Comparison of ENCODE assay signal across 26 cellular contexts in genomic region chrX:20028588-20028987, GRCh38. TPM values are rescaled to one million over a fixed set of nuclear protein-coding genes. Genes with fewer than 3 reads are reported as not detected.
DNase-seq lines count a peak whose midpoint lies in the region; ATAC-seq and TF ChIP-seq lines count a peak whose summit lies in the region.
"Had no signal": no experiment of that assay in that cellular context is flagged by ENCODE, and none has a peak within 500 bp of the region (broad histone marks: within the 10 kb centered on the region; RNA-seq: fewer than 3 reads in every experiment).

No MANE protein-coding gene starts in this region.

- no peak overlapping the region for H3K27ac Mint-ChIP-seq in activated naive CD8-positive, alpha-beta T cell treated with anti-CD3 and anti-CD28 coated beads, Interleukin-2, amount 10 ng/mL, durations not matched to agents 7 days and 5 days
- H3K27ac Mint-ChIP-seq in activated naive CD8-positive, alpha-beta T cell treated with anti-CD3 and anti-CD28 coated beads for 36 hours: no peak overlapping the region
- no peak overlapping the region for H3K27ac Mint-ChIP-seq in activated naive CD4-positive, alpha-beta T cell treated with anti-CD3 and anti-CD28 coated beads for 36 hours
- H3K27ac Mint-ChIP-seq: CD4-positive, alpha-beta T cell had no signal

- H3K4me2 ChIP-seq in hepatocyte: no peak overlapping the region
- H3K4me2 ChIP-seq: BLaER1 had no signal

- no peak for DNase-seq in activated naive CD8-positive, alpha-beta T cell treated with anti-CD3 and anti-CD28 coated beads, Interleukin-2, amount 10 ng/mL, durations not matched to agents 7 days and 5 days
- DNase-seq in activated naive CD8-positive, alpha-beta T cell treated with anti-CD3 and anti-CD28 coated beads for 36 hours: no peak
- DNase-seq in hepatocyte (ENCODE audit: low spot score) (peak; percentile 12), AG08395 (ENCODE audit: low spot score) (no peak), Right ventricle myocardium inferior (ENCODE audit: missing footprints) (no peak)
- DNase-seq in activated naive CD4-positive, alpha-beta T cell treated with anti-CD3 and anti-CD28 coated beads for 36 hours: no peak
- DNase-seq: 8988T; CD4-positive, alpha-beta T cell; COR-L47; EL; GDM1; MG63; NCI-H1105 treated with DMSO at 0.1 percent for 48 hours; NCI-H146; NCI-H1930; NCI-H2107; NCI-H524 treated with DMSO at 0.1 percent for 48 hours; NCI-H774; PC-3; SJCRH30 had no signal

- no peak for TF ChIP-seq CTCF in hepatocyte (IDR thresholded peaks at IDR 0.05; ENCODE audit: poor library complexity)

- peak overlapping the region; percentile 35 for H3K27ac ChIP-seq in KOPT-K1 (ENCODE audit: low read depth, low read length, poor library complexity, severe bottlenecking)
- H3K27ac ChIP-seq in hepatocyte: peak overlapping the region; percentile 34
- H3K27ac ChIP-seq: BLaER1, HL-60, SJCRH30 had no signal

- no peaks in the 10 kb centered on the region for H3K36me3 ChIP-seq in KOPT-K1 (ENCODE audit: insufficient read depth, low read length)
- H3K36me3 ChIP-seq in hepatocyte (replicated peaks; ENCODE audit: insufficient read depth, low read depth): no peaks in the 10 kb centered on the region
- H3K36me3 ChIP-seq: BLaER1, MG63, SJCRH30 had no signal

- POLR2A ChIA-PET in activated naive CD8-positive, alpha-beta T cell treated with anti-CD3 and anti-CD28 coated beads, Interleukin-2, amount 10 ng/mL, durations not matched to agents 7 days and 5 days (lab: Charles Lee): no interaction called here

- H3K36me3 Mint-ChIP-seq in activated naive CD8-positive, alpha-beta T cell treated with anti-CD3 and anti-CD28 coated beads, Interleukin-2, amount 10 ng/mL, durations not matched to agents 7 days and 5 days: no peaks in the 10 kb centered on the region
- H3K36me3 Mint-ChIP-seq in activated naive CD8-positive, alpha-beta T cell treated with anti-CD3 and anti-CD28 coated beads for 36 hours: no peaks in the 10 kb centered on the region
- H3K36me3 Mint-ChIP-seq in activated naive CD4-positive, alpha-beta T cell treated with anti-CD3 and anti-CD28 coated beads for 36 hours (ENCODE audit: low read depth): no peaks in the 10 kb centered on the region

- no peaks in the 10 kb centered on the region for H3K27me3 ChIP-seq in hepatocyte
- H3K27me3 ChIP-seq: BLaER1, MG63, SJCRH30 had no signal

- CTCF ChIA-PET in activated naive CD4-positive, alpha-beta T cell treated with anti-CD3 and anti-CD28 coated beads for 36 hours (lab: Charles Lee): no interaction called here

- ATAC-seq in activated naive CD8-positive, alpha-beta T cell treated with anti-CD3 and anti-CD28 coated beads, Interleukin-2, amount 10 ng/mL, durations not matched to agents 7 days and 5 days (ENCODE audit: low read depth): peak; percentile 14
- ATAC-seq in Right ventricle myocardium inferior: no peak
- ATAC-seq: HCT116, K562, PC-3 had no signal

- no peaks in the 10 kb centered on the region for H3K79me2 ChIP-seq in hepatocyte

- H3K9me3 ChIP-seq in KOPT-K1 (ENCODE audit: insufficient read depth, low read length, poor library complexity, severe bottlenecking) (no peaks in the 10 kb centered on the region), hepatocyte (ENCODE audit: low read depth) (no peaks in the 10 kb centered on the region)
- H3K9me3 ChIP-seq: BLaER1, MG63, SJCRH30 had no signal

- H3K27me3 Mint-ChIP-seq in activated naive CD8-positive, alpha-beta T cell treated with anti-CD3 and anti-CD28 coated beads, Interleukin-2, amount 10 ng/mL, durations not matched to agents 7 days and 5 days: no peaks in the 10 kb centered on the region
- no peaks in the 10 kb centered on the region for H3K27me3 Mint-ChIP-seq in activated naive CD8-positive, alpha-beta T cell treated with anti-CD3 and anti-CD28 coated beads for 36 hours
- H3K27me3 Mint-ChIP-seq in activated naive CD4-positive, alpha-beta T cell treated with anti-CD3 and anti-CD28 coated beads for 36 hours (ENCODE audit: low read depth): no peaks in the 10 kb centered on the region
- H3K27me3 Mint-ChIP-seq: CD4-positive, alpha-beta T cell had no signal

- peaks cover 11% of the 10 kb centered on the region for H3K4me1 Mint-ChIP-seq in activated naive CD8-positive, alpha-beta T cell treated with anti-CD3 and anti-CD28 coated beads, Interleukin-2, amount 10 ng/mL, durations not matched to agents 7 days and 5 days
- H3K4me1 Mint-ChIP-seq in activated naive CD8-positive, alpha-beta T cell treated with anti-CD3 and anti-CD28 coated beads for 36 hours: peaks cover 4% of the 10 kb centered on the region
- peaks cover 8% of the 10 kb centered on the region for H3K4me1 Mint-ChIP-seq in activated naive CD4-positive, alpha-beta T cell treated with anti-CD3 and anti-CD28 coated beads for 36 hours (ENCODE audit: low read depth)

- H4K20me1 ChIP-seq in hepatocyte (ENCODE audit: insufficient read depth, poor library complexity, severe bottlenecking): no peaks in the 10 kb centered on the region
- H4K20me1 ChIP-seq: BLaER1 had no signal

- WGBS in hepatocyte (ENCODE audit: low lambda C conversion rate, missing lambda C conversion rate): 64% methylated on average over 8 of the region's 8 CpGs

- H2AFZ ChIP-seq in hepatocyte: no peak overlapping the region

- no peak overlapping the region for H3K4me3 ChIP-seq in hepatocyte
- H3K4me3 ChIP-seq: BLaER1, GM12878, K562, MG63, SJCRH30 had no signal

- H3K9me3 Mint-ChIP-seq in activated naive CD8-positive, alpha-beta T cell treated with anti-CD3 and anti-CD28 coated beads, Interleukin-2, amount 10 ng/mL, durations not matched to agents 7 days and 5 days: no peaks in the 10 kb centered on the region
- no peaks in the 10 kb centered on the region for H3K9me3 Mint-ChIP-seq in activated naive CD8-positive, alpha-beta T cell treated with anti-CD3 and anti-CD28 coated beads for 36 hours
- no peaks in the 10 kb centered on the region for H3K9me3 Mint-ChIP-seq in activated naive CD4-positive, alpha-beta T cell treated with anti-CD3 and anti-CD28 coated beads for 36 hours
- H3K9me3 Mint-ChIP-seq: CD4-positive, alpha-beta T cell had no signal

- no peak overlapping the region for H3K4me3 Mint-ChIP-seq in activated naive CD8-positive, alpha-beta T cell treated with anti-CD3 and anti-CD28 coated beads, Interleukin-2, amount 10 ng/mL, durations not matched to agents 7 days and 5 days
- H3K4me3 Mint-ChIP-seq in activated naive CD8-positive, alpha-beta T cell treated with anti-CD3 and anti-CD28 coated beads for 36 hours: no peak overlapping the region
- no peak overlapping the region for H3K4me3 Mint-ChIP-seq in activated naive CD4-positive, alpha-beta T cell treated with anti-CD3 and anti-CD28 coated beads for 36 hours
- H3K4me3 Mint-ChIP-seq: CD4-positive, alpha-beta T cell had no signal

- peaks cover 7% of the 10 kb centered on the region for H3K4me1 ChIP-seq in hepatocyte (ENCODE audit: insufficient read depth)
- H3K4me1 ChIP-seq: BLaER1, SJCRH30 had no signal

- no peaks in the 10 kb centered on the region for H3K9me2 ChIP-seq in hepatocyte (replicated peaks; ENCODE audit: insufficient read depth)

- intact Hi-C loops in Right ventricle myocardium inferior (cut with DNase I): no loop called here
- intact Hi-C loops in activated naive CD4-positive, alpha-beta T cell treated with anti-CD3 and anti-CD28 coated beads for 36 hours (cut with micrococcal nuclease): no loop called here

RNA-seq across cellular contexts. Expression of gene BCLAF3, which starts 37.7 kb away (rescaled TPM):
- 1 to 10 TPM; 8.0 to 8.9 TPM for total RNA-seq in activated naive CD8-positive, alpha-beta T cell treated with anti-CD3 and anti-CD28 coated beads, Interleukin-2, amount 10 ng/mL, durations not matched to agents 7 days and 5 days
- 1 to 10 TPM; 2.7 to 3.7 TPM for total RNA-seq in activated naive CD8-positive, alpha-beta T cell treated with anti-CD3 and anti-CD28 coated beads for 36 hours
- total RNA-seq in hepatocyte (6.6 and 8.1 TPM in 2 replicates), Right ventricle myocardium inferior (5.5 TPM)
- polyA plus RNA-seq in hepatocyte: 6.0 and 7.0 TPM in 2 replicates
- 1 to 10 TPM; 3.6 to 4.7 TPM for total RNA-seq in activated naive CD4-positive, alpha-beta T cell treated with anti-CD3 and anti-CD28 coated beads for 36 hours
